15 cellular contexts compared by ENCODE assay signal in the genomic region with DNA sequence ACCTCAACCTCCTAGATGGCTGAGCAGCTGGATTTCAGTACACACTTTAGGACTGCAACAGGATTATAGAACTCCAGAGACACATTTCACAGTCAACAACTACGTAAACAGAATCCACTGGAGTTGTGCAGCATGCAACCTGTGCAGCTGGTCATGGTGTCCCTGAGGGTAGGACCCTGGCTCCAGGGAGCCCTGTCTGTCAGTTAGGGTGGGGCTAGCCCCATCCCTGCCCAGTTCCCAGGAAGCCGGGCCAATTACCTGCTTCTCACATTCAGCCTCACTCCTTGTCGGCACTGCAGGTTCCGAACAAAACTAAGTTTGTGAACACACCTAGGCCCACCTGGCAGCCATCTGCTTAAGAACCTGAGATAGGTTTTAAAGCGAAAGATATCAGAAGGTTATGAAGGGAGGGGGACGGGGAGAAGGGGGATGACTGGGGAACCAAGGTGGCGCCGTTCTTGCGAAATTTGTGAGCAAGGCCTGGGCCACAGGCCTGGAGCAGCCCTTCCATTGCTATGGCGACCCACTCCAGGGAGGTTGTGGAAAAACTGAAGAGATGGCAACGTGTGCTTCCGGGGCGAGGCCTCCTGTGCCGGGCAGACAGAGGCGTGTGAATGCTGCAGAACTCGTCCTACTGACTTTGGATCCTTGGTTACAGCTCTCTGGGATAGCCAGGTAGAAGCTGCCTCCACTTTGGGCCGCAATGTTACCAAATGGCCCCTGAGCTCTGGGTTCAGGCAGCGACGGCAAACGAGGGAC. TPM values are rescaled to one million over a fixed set of nuclear protein-coding genes. Genes with fewer than 3 reads are reported as not detected.
A peak's percentile ranks its signal among the peaks of the same experiment; 100 is the strongest.
DNase-seq lines count a peak whose midpoint lies in the region; ATAC-seq, FAIRE-seq and TF ChIP-seq lines count a peak whose summit lies in the region.
"Had no signal": no experiment of that assay in that cellular context is flagged by ENCODE, and none has a peak within 500 bp of the region (broad histone marks: within the 10 kb centered on the region; RNA-seq: fewer than 3 reads in every experiment).

No MANE protein-coding gene starts in this region.

- H3K27ac ChIP-seq in HepG2 (ENCODE audit: extremely low read length, insufficient read depth, low read length), result no peak overlapping the region
- no peak overlapping the region for H3K27ac ChIP-seq in right lobe of liver
- H3K27ac ChIP-seq in dorsolateral prefrontal cortex, result peak overlapping the region in 50 of 59 donors; percentile 26 to 94 (median 83)
- peak overlapping the region; percentile 33 to 51 for H3K27ac ChIP-seq in mucosa of rectum (ENCODE audit: low read depth in 2 of 2, low read length in 2 of 2)

- no peaks in the 10 kb centered on the region for H3K4me1 Mint-ChIP-seq in activated T-helper 17 cell treated with anti-CD3 and anti-CD28 coated beads, Interleukin-2, amount 50 U/mL, for 72 hours
- H3K4me1 Mint-ChIP-seq in glutamatergic neuron (ENCODE audit: low read depth, unreplicated experiment), result peaks cover 22% of the 10 kb centered on the region
- H3K4me1 Mint-ChIP-seq: stimulated activated memory B cell treated with anti-CD40 and anti-IgM and Interleukin-4, amounts not matched to agents 10 μg/mL and 1 μg/mL and 100 μg/mL, for 72 hours had no signal

- no peaks in the 10 kb centered on the region for H4K20me1 ChIP-seq in HepG2 (ENCODE audit: insufficient read depth, low read length)

- no peaks in the 10 kb centered on the region for H3K9me3 ChIP-seq in HepG2 (ENCODE audit: low read length)
- H3K9me3 ChIP-seq in right lobe of liver, result no peaks in the 10 kb centered on the region
- H3K9me3 ChIP-seq in mucosa of rectum (ENCODE audit: control insufficient read depth in 2 of 2, low read length in 2 of 2), result no peaks in the 10 kb centered on the region
- H3K9me3 ChIP-seq: BE2C had no signal

- no peak for DNase-seq in HepG2 (ENCODE audit: low spot score)
- no peak for DNase-seq in right lobe of liver
- no peak for DNase-seq in dorsolateral prefrontal cortex
- DNase-seq in glutamatergic neuron, result no peak
- DNase-seq: BE2C, DMS79 treated with DMSO at 0.1 percent for 48 hours, NCI-H524 treated with DMSO at 0.1 percent for 48 hours had no signal

- H3K36me3 Mint-ChIP-seq in activated T-helper 17 cell treated with anti-CD3 and anti-CD28 coated beads, Interleukin-2, amount 50 U/mL, for 72 hours (ENCODE audit: low read depth), result no peaks in the 10 kb centered on the region
- H3K36me3 Mint-ChIP-seq in glutamatergic neuron (ENCODE audit: unreplicated experiment), result no peaks in the 10 kb centered on the region
- H3K36me3 Mint-ChIP-seq: stimulated activated memory B cell treated with anti-CD40 and anti-IgM and Interleukin-4, amounts not matched to agents 10 μg/mL and 1 μg/mL and 100 μg/mL, for 72 hours had no signal

- no peak overlapping the region for H3K4me2 ChIP-seq in HepG2 (ENCODE audit: low read depth, low read length)
- H3K4me2 ChIP-seq: GM23338 had no signal

- no peak overlapping the region for H3K4me3 Mint-ChIP-seq in activated T-helper 17 cell treated with anti-CD3 and anti-CD28 coated beads, Interleukin-2, amount 50 U/mL, for 72 hours
- no peak overlapping the region for H3K4me3 Mint-ChIP-seq in glutamatergic neuron (ENCODE audit: unreplicated experiment)
- H3K4me3 Mint-ChIP-seq: GM23338; stimulated activated memory B cell treated with anti-CD40 and anti-IgM and Interleukin-4, amounts not matched to agents 10 μg/mL and 1 μg/mL and 100 μg/mL, for 72 hours had no signal

- no peak for TF ChIP-seq RAD21 in HepG2 (CRISPR knock-in tag; IDR thresholded peaks at IDR 0.05)

- H3K4me3 ChIP-seq in HepG2 (replicated peaks in 1 of 3; ENCODE audit: insufficient read depth in 1 of 3, low read depth in 2 of 3, low read length in 3 of 3) (no peak overlapping the region), right lobe of liver (no peak overlapping the region), dorsolateral prefrontal cortex (no peak overlapping the region), mucosa of rectum (ENCODE audit: low read length in 2 of 2) (no peak overlapping the region)
- H3K4me3 ChIP-seq: GM23338 had no signal

- in situ Hi-C loops in HepG2 (cut with HindIII; ENCODE audit: extremely low pct_ligation_motif_present, low pct_unique_long_range_greater_than_20kb), result no loop called here

- H3K36me3 ChIP-seq in HepG2 (replicated peaks in 1 of 2; ENCODE audit: control insufficient read depth in 1 of 2, insufficient read depth in 2 of 2, low read length in 2 of 2) (no peaks in the 10 kb centered on the region), right lobe of liver (no peaks in the 10 kb centered on the region), mucosa of rectum (ENCODE audit: control insufficient read depth in 2 of 2, insufficient read depth in 2 of 2, low read length in 2 of 2) (no peaks in the 10 kb centered on the region)
- H3K36me3 ChIP-seq: BE2C had no signal

- ATAC-seq in HepG2, result no peak
- no peak for ATAC-seq in right lobe of liver
- ATAC-seq in GM18858 (IDR thresholded peaks at IDR 0.05; ENCODE audit: unreplicated experiment), result no peak
- ATAC-seq in activated T-helper 17 cell treated with anti-CD3 and anti-CD28 coated beads, Interleukin-2, amount 50 U/mL, for 72 hours (replicated peaks), result no peak
- no peak for ATAC-seq in GM21619 (IDR thresholded peaks at IDR 0.05; ENCODE audit: unreplicated experiment)
- ATAC-seq: GM23338; stimulated activated memory B cell treated with anti-CD40 and anti-IgM and Interleukin-4, amounts not matched to agents 10 μg/mL and 1 μg/mL and 100 μg/mL, for 72 hours had no signal

- 55% methylated on average over 13 of the region's 20 CpGs for WGBS in HepG2 (ENCODE audit: low lambda C conversion rate)
- 91% methylated on average over 10 of the region's 20 CpGs for WGBS in right lobe of liver (ENCODE audit: insufficient coverage, low coverage, low lambda C conversion rate, missing lambda C conversion rate)

- H3K4me1 ChIP-seq in HepG2 (ENCODE audit: insufficient read depth, low read length) (no peaks in the 10 kb centered on the region), right lobe of liver (peaks cover 0 to 10% (median 5%) of the 10 kb centered on the region in 4 donors), mucosa of rectum (ENCODE audit: control insufficient read depth in 2 of 2, insufficient read depth in 2 of 2, low read length in 2 of 2) (peaks cover 20 to 31% of the 10 kb centered on the region in 2 donors)

- H3K27me3 ChIP-seq in HepG2 (ENCODE audit: control insufficient read depth in 1 of 2, insufficient read depth in 2 of 2, low read length in 2 of 2) (peaks cover 3 to 44% of the 10 kb centered on the region in 2 experiments; a peak in 4 of 5 replicates), right lobe of liver (no peaks in the 10 kb centered on the region), dorsolateral prefrontal cortex (no peaks in the 10 kb centered on the region), mucosa of rectum (ENCODE audit: control insufficient read depth in 2 of 2, insufficient read depth in 2 of 2, low read length in 2 of 2) (no peaks in the 10 kb centered on the region)
- H3K27me3 ChIP-seq: BE2C had no signal

- H3K27ac Mint-ChIP-seq in activated T-helper 17 cell treated with anti-CD3 and anti-CD28 coated beads, Interleukin-2, amount 50 U/mL, for 72 hours, result no peak overlapping the region
- no peak overlapping the region for H3K27ac Mint-ChIP-seq in glutamatergic neuron (ENCODE audit: unreplicated experiment)
- H3K27ac Mint-ChIP-seq: GM23338; stimulated activated memory B cell treated with anti-CD40 and anti-IgM and Interleukin-4, amounts not matched to agents 10 μg/mL and 1 μg/mL and 100 μg/mL, for 72 hours had no signal

- CTCF ChIA-PET in HepG2 (lab: Yijun Ruan, JAX; ENCODE audit: low intra/inter-chr PET ratio, low total read pairs), result no interaction called here

- no peak overlapping the region for H3K9ac ChIP-seq in HepG2 (ENCODE audit: insufficient read depth, low read depth, low read length)
- no peak overlapping the region for H3K9ac ChIP-seq in mucosa of rectum (ENCODE audit: low read depth in 1 of 2, low read length in 2 of 2)

- H2AFZ ChIP-seq in HepG2 (ENCODE audit: low read length), result no peak overlapping the region
- H2AFZ ChIP-seq: GM23338 had no signal

- H3K79me2 ChIP-seq in HepG2 (ENCODE audit: insufficient read depth, low read length), result no peaks in the 10 kb centered on the region

- intact Hi-C loops in HepG2 (cut with micrococcal nuclease; ENCODE audit: unreplicated experiment), result no loop called here
- intact Hi-C loops in right lobe of liver (cut with DNase I), result no loop called here
- intact Hi-C loops in dorsolateral prefrontal cortex (cut with DNase I), result no loop called here

- FAIRE-seq in HepG2 (lab: Jason Lieb, UNC), result no peak
- FAIRE-seq: TTC549 had no signal

- no peaks in the 10 kb centered on the region for H3K9me3 Mint-ChIP-seq in activated T-helper 17 cell treated with anti-CD3 and anti-CD28 coated beads, Interleukin-2, amount 50 U/mL, for 72 hours
- H3K9me3 Mint-ChIP-seq in glutamatergic neuron (ENCODE audit: unreplicated experiment), result peaks cover 3% of the 10 kb centered on the region
- H3K9me3 Mint-ChIP-seq: GM23338; stimulated activated memory B cell treated with anti-CD40 and anti-IgM and Interleukin-4, amounts not matched to agents 10 μg/mL and 1 μg/mL and 100 μg/mL, for 72 hours had no signal

- TF ChIP-seq CTCF in HepG2 (CRISPR knock-in tag; IDR thresholded peaks at IDR 0.05), result no peak
- TF ChIP-seq CTCF in right lobe of liver (IDR thresholded peaks at IDR 0.05), result no peak
- no peak for TF ChIP-seq CTCF in dorsolateral prefrontal cortex (IDR thresholded peaks at IDR 0.05 in 54 of 56, conservative IDR thresholded peaks at IDR 0.05 in 2 of 56; ENCODE audit: low read depth in 1 of 56, partially characterized antibody in 56 of 56)
- TF ChIP-seq CTCF in glutamatergic neuron (IDR thresholded peaks at IDR 0.05; ENCODE audit: partially characterized antibody, unreplicated experiment), result no peak

- TF ChIP-seq POLR2A in HepG2 (IDR thresholded peaks at IDR 0.05; ENCODE audit: insufficient read depth in 1 of 2, low read depth in 2 of 2, low read length in 2 of 2) (no peak), right lobe of liver (IDR thresholded peaks at IDR 0.05) (no peak)

- peaks cover 12% of the 10 kb centered on the region for H3K27me3 Mint-ChIP-seq in activated T-helper 17 cell treated with anti-CD3 and anti-CD28 coated beads, Interleukin-2, amount 50 U/mL, for 72 hours
- peaks cover 7% of the 10 kb centered on the region for H3K27me3 Mint-ChIP-seq in glutamatergic neuron (ENCODE audit: unreplicated experiment)

- no TSS peak for BruUV-seq in HepG2 (replicated peaks; lab: Mats Ljungman, UMichigan)

- POLR2A ChIA-PET in HepG2 (lab: Yijun Ruan, JAX), result no interaction called here

- TF ChIP-seq EP300 in HepG2 (IDR thresholded peaks at IDR 0.05; ENCODE audit: low read depth in 2 of 2, low read length in 2 of 2) (no peak), HepG2 (CRISPR knock-in tag; IDR thresholded peaks at IDR 0.05; ENCODE audit: borderline replicate concordance) (no peak)

RNA-seq across cellular contexts. Expression of gene ACSBG1, which starts 25.3 kb away (rescaled TPM):
- total RNA-seq in HepG2 (2016; rRNA removed; fragmentation: Illumina TruSeq; extraction: Trizol) (0.35 and 0.97 TPM in 2 replicates), right lobe of liver (not detected), dorsolateral prefrontal cortex (100 to 1,000 TPM in 47 of 120 experiments, 10 to 100 TPM in 73; 48.0 to 276 (median 94.0) TPM), glutamatergic neuron (ENCODE audit: unreplicated experiment) (not detected)
- not detected in 2 replicates for total RNA-seq in HepG2 (2016; cell fraction: cytosol; rRNA removed; fragmentation: Illumina TruSeq; extraction: Trizol; ENCODE audit: low read depth)
- total RNA-seq in HepG2 (2016; cell fraction: insoluble cytoplasmic fraction; rRNA removed; fragmentation: Illumina TruSeq; extraction: Trizol), result 0.56 and 0.76 TPM in 2 replicates
- total RNA-seq in HepG2 (2016; cell fraction: membrane; rRNA removed; fragmentation: Illumina TruSeq; extraction: Trizol), result 0.14 and 0.40 TPM in 2 replicates
- 0.31 and 0.84 TPM in 2 replicates for total RNA-seq in HepG2 (2016; cell fraction: nucleus; rRNA removed; fragmentation: Illumina TruSeq; extraction: Trizol)
- 0.71 and 0.81 TPM in 2 replicates for polyA plus RNA-seq in HepG2 (2011; rRNA removed)
- 0.45 and 1.1 TPM in 2 replicates for polyA plus RNA-seq in HepG2 (2011; cell fraction: cytosol; rRNA removed)
- 2.1 and 2.6 TPM in 2 replicates for polyA plus RNA-seq in HepG2 (2011; cell fraction: nucleus; rRNA removed)
- 0.74 and 0.77 TPM in 2 replicates for polyA plus RNA-seq in HepG2 (2012)
- 0.10 and 0.26 TPM in 2 replicates for polyA plus RNA-seq in HepG2 (2016; cell fraction: cytosol; fragmentation: Illumina TruSeq; extraction: Trizol; ENCODE audit: low read depth)
- 0.36 and 0.49 TPM in 2 replicates for polyA plus RNA-seq in HepG2 (2016; cell fraction: insoluble cytoplasmic fraction; fragmentation: Illumina TruSeq; extraction: Trizol; ENCODE audit: low read depth)
- 0.10 and 0.29 TPM in 2 replicates for polyA plus RNA-seq in HepG2 (2016; cell fraction: membrane; fragmentation: Illumina TruSeq; extraction: Trizol; ENCODE audit: low read depth)
- polyA plus RNA-seq in HepG2 (2016; cell fraction: nucleus; fragmentation: Illumina TruSeq; extraction: Trizol; ENCODE audit: insufficient read depth, low read depth), result 1.1 and 1.2 TPM in 2 replicates
- 3.6 and 4.7 TPM in 2 replicates for polyA minus RNA-seq in HepG2 (2011; rRNA and poly(A)+ RNA removed; ENCODE audit: low replicate concordance)
- 1.6 and 1.8 TPM in 2 replicates for polyA minus RNA-seq in HepG2 (2011; cell fraction: cytosol; rRNA and poly(A)+ RNA removed)
- 1.3 and 1.6 TPM in 2 replicates for polyA minus RNA-seq in HepG2 (2011; cell fraction: nucleus; rRNA and poly(A)+ RNA removed)
- total RNA-seq in activated T-helper 17 cell treated with anti-CD3 and anti-CD28 coated beads, Interleukin-2, amount 50 U/mL, for 72 hours, result not detected
- total RNA-seq: kidney epithelial cell had no signal

RNA-seq across cellular contexts. Expression of gene DNAJA4, which starts 55.3 kb away (rescaled TPM):
- total RNA-seq in HepG2 (2016; rRNA removed; fragmentation: Illumina TruSeq; extraction: Trizol), result not detected in 2 replicates
- not detected in 2 replicates for total RNA-seq in HepG2 (2016; cell fraction: cytosol; rRNA removed; fragmentation: Illumina TruSeq; extraction: Trizol; ENCODE audit: low read depth)
- total RNA-seq in HepG2 (2016; cell fraction: insoluble cytoplasmic fraction; rRNA removed; fragmentation: Illumina TruSeq; extraction: Trizol), result not detected in 2 replicates
- not detected in 2 replicates for total RNA-seq in HepG2 (2016; cell fraction: membrane; rRNA removed; fragmentation: Illumina TruSeq; extraction: Trizol)
- total RNA-seq in HepG2 (2016; cell fraction: nucleus; rRNA removed; fragmentation: Illumina TruSeq; extraction: Trizol), result not detected in 2 replicates
- not detected in 2 replicates for polyA plus RNA-seq in HepG2 (2011; rRNA removed)
- not detected in 2 replicates for polyA plus RNA-seq in HepG2 (2011; cell fraction: cytosol; rRNA removed)
- not detected in 2 replicates for polyA plus RNA-seq in HepG2 (2011; cell fraction: nucleus; rRNA removed)
- polyA plus RNA-seq in HepG2 (2012), result 0.56 and 0.99 TPM in 2 replicates
- not detected in 2 replicates for polyA plus RNA-seq in HepG2 (2016; cell fraction: cytosol; fragmentation: Illumina TruSeq; extraction: Trizol; ENCODE audit: low read depth)
- polyA plus RNA-seq in HepG2 (2016; cell fraction: insoluble cytoplasmic fraction; fragmentation: Illumina TruSeq; extraction: Trizol; ENCODE audit: low read depth), result not detected in 2 replicates
- polyA plus RNA-seq in HepG2 (2016; cell fraction: membrane; fragmentation: Illumina TruSeq; extraction: Trizol; ENCODE audit: low read depth), result not detected in 2 replicates
- not detected in 2 replicates for polyA plus RNA-seq in HepG2 (2016; cell fraction: nucleus; fragmentation: Illumina TruSeq; extraction: Trizol; ENCODE audit: insufficient read depth, low read depth)
- polyA minus RNA-seq in HepG2 (2011; rRNA and poly(A)+ RNA removed; ENCODE audit: low replicate concordance), result 73.6 TPM in 1 of 2 replicates, not detected in the other
- polyA minus RNA-seq in HepG2 (2011; cell fraction: cytosol; rRNA and poly(A)+ RNA removed), result 0.49 and 1.8 TPM in 2 replicates
- polyA minus RNA-seq in HepG2 (2011; cell fraction: nucleus; rRNA and poly(A)+ RNA removed), result 0.52 and 0.62 TPM in 2 replicates
- 1 to 10 TPM in 4 of 6 experiments, under 1 TPM in 2; 0.73 to 3.4 (median 1.9) TPM for total RNA-seq in right lobe of liver
- total RNA-seq in dorsolateral prefrontal cortex, result 100 to 1,000 TPM in 49 of 120 experiments, 10 to 100 TPM in 71; 52.5 to 507 (median 97.1) TPM
- 10 to 100 TPM; 30.2 to 49.9 TPM for total RNA-seq in activated T-helper 17 cell treated with anti-CD3 and anti-CD28 coated beads, Interleukin-2, amount 50 U/mL, for 72 hours
- total RNA-seq in glutamatergic neuron (ENCODE audit: unreplicated experiment), result 2.4 TPM

RNA-seq across cellular contexts. Expression of gene IDH3A, which starts 59.9 kb away (rescaled TPM):
- 50.7 and 130 TPM in 2 replicates for total RNA-seq in HepG2 (2016; rRNA removed; fragmentation: Illumina TruSeq; extraction: Trizol)
- 6.5 and 9.4 TPM in 2 replicates for total RNA-seq in HepG2 (2016; cell fraction: cytosol; rRNA removed; fragmentation: Illumina TruSeq; extraction: Trizol; ENCODE audit: low read depth)
- total RNA-seq in HepG2 (2016; cell fraction: insoluble cytoplasmic fraction; rRNA removed; fragmentation: Illumina TruSeq; extraction: Trizol), result 50.0 and 88.2 TPM in 2 replicates
- 14.4 and 16.1 TPM in 2 replicates for total RNA-seq in HepG2 (2016; cell fraction: membrane; rRNA removed; fragmentation: Illumina TruSeq; extraction: Trizol)
- total RNA-seq in HepG2 (2016; cell fraction: nucleus; rRNA removed; fragmentation: Illumina TruSeq; extraction: Trizol), result 30.4 and 30.8 TPM in 2 replicates
- 34.2 and 40.7 TPM in 2 replicates for polyA plus RNA-seq in HepG2 (2011; rRNA removed)
- polyA plus RNA-seq in HepG2 (2011; cell fraction: cytosol; rRNA removed), result 25.1 and 40.0 TPM in 2 replicates
- 22.1 and 25.9 TPM in 2 replicates for polyA plus RNA-seq in HepG2 (2011; cell fraction: nucleus; rRNA removed)
- 43.6 and 58.5 TPM in 2 replicates for polyA plus RNA-seq in HepG2 (2012)
- 5.2 and 7.2 TPM in 2 replicates for polyA plus RNA-seq in HepG2 (2016; cell fraction: cytosol; fragmentation: Illumina TruSeq; extraction: Trizol; ENCODE audit: low read depth)
- polyA plus RNA-seq in HepG2 (2016; cell fraction: insoluble cytoplasmic fraction; fragmentation: Illumina TruSeq; extraction: Trizol; ENCODE audit: low read depth), result 87.0 and 90.5 TPM in 2 replicates
- polyA plus RNA-seq in HepG2 (2016; cell fraction: membrane; fragmentation: Illumina TruSeq; extraction: Trizol; ENCODE audit: low read depth), result 13.0 and 13.1 TPM in 2 replicates
- 42.0 and 56.1 TPM in 2 replicates for polyA plus RNA-seq in HepG2 (2016; cell fraction: nucleus; fragmentation: Illumina TruSeq; extraction: Trizol; ENCODE audit: insufficient read depth, low read depth)
- polyA minus RNA-seq in HepG2 (2011; rRNA and poly(A)+ RNA removed; ENCODE audit: low replicate concordance), result 25.1 and 123 TPM in 2 replicates
- polyA minus RNA-seq in HepG2 (2011; cell fraction: cytosol; rRNA and poly(A)+ RNA removed), result 28.9 and 36.8 TPM in 2 replicates
- polyA minus RNA-seq in HepG2 (2011; cell fraction: nucleus; rRNA and poly(A)+ RNA removed), result 20.3 and 30.1 TPM in 2 replicates
- 10 to 100 TPM; 22.0 to 46.5 (median 34.6) TPM for total RNA-seq in right lobe of liver
- total RNA-seq in dorsolateral prefrontal cortex, result 100 to 1,000 TPM; 101 to 276 (median 201) TPM
- total RNA-seq in activated T-helper 17 cell treated with anti-CD3 and anti-CD28 coated beads, Interleukin-2, amount 50 U/mL, for 72 hours, result 100 to 1,000 TPM in 1 of 2 donors, 10 to 100 TPM in 1; 61.9 to 176 TPM
- 40.2 TPM for total RNA-seq in glutamatergic neuron (ENCODE audit: unreplicated experiment)

Comparison
In these comparisons a context has a peak if more than half of its experiments do, and no peak if none do; other contexts are left out.
1. H3K27ac ChIP-seq: peak in dorsolateral prefrontal cortex (50 of 59) and mucosa of rectum (2 of 2); none in HepG2 (single experiment) and right lobe of liver (0 of 3).
2. RNA of gene ACSBG1, which starts 25.3 kb away (total RNA-seq): 48.0 to 276 TPM in dorsolateral prefrontal cortex; 0.14 to 0.97 TPM in HepG2, not detected in glutamatergic neuron (single experiment), not detected in right lobe of liver and not detected in activated T-helper 17 cell treated with anti-CD3 and anti-CD28 coated beads, Interleukin-2, amount 50 U/mL, for 72 hours; every median in the first group is over 10 times any median in the second.